Comparison of ENCODE assay signal across 8 cellular contexts in the genomic region with DNA sequence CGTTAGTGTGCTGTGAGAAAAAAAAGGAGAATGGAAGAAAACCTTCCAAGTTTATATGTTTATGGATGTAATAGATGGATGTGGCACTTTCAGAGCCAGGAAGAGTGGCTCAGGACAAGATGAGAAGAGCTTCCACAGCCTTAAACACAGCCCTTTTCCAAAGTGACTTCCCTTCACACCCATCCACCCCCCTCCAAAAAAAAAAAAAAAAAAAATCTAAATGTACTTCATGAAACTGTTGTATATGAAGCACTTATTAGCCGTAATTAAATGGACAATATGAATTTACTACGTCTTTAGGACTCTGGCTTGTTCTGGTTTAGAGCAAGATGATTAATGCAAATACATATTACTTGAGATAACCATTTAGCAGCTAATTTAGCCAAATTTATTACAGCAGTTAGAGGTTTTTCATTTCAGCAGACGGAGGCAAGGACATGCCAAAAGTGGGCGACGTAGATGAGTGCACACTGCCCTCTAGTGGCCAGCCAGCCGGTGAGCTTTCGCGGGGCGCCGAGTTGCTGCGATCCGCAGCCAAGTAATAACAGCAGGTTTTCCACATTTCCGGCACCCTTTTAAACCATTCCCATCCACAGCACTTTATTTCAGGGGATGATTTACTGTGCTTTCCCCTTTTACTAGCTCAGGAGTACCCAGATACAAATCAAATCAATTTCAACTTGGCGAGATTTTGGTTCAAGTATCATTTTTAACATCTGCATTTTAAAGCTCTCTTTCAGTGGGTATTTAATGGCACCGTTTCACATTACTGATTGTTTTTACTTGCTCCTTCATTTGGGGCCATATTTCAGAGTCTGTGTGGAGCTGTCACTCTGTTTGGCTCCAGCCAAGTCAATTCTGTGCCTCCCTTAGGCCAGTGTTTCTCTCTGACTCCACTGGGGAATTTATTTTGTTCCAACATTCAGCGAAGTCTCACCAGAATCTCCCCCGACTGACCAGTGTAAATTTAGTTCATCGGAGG.
A peak's percentile ranks its signal among the peaks of the same experiment; 100 is the strongest.
DNase-seq lines count a peak whose midpoint lies in the region; ATAC-seq lines count a peak whose summit lies in the region.

No MANE protein-coding gene starts in this region.

- ATAC-seq in GM18502 (IDR thresholded peaks at IDR 0.05; ENCODE audit: poor library complexity, unreplicated experiment) (peak; percentile 70), HG03442 (IDR thresholded peaks at IDR 0.05; ENCODE audit: unreplicated experiment) (peak; percentile 54)
- peak; percentile 80 for ATAC-seq in activated CD8-positive, alpha-beta T cell treated with anti-CD3 and anti-CD28 coated beads, Interleukin-2, amount 10 ng/mL, durations not matched to agents 7 days and 5 days

- H3K27me3 Mint-ChIP-seq in activated CD8-positive, alpha-beta T cell treated with anti-CD3 and anti-CD28 coated beads, Interleukin-2, amount 10 ng/mL, durations not matched to agents 7 days and 5 days (ENCODE audit: low read depth): peaks cover 14% of the 10 kb centered on the region

- H3K36me3 Mint-ChIP-seq in activated CD8-positive, alpha-beta T cell treated with anti-CD3 and anti-CD28 coated beads, Interleukin-2, amount 10 ng/mL, durations not matched to agents 7 days and 5 days (ENCODE audit: low read depth): no peaks in the 10 kb centered on the region

- no peak overlapping the region for H3K27ac Mint-ChIP-seq in activated CD8-positive, alpha-beta T cell treated with anti-CD3 and anti-CD28 coated beads, Interleukin-2, amount 10 ng/mL, durations not matched to agents 7 days and 5 days

- no peak overlapping the region for H3K4me3 Mint-ChIP-seq in activated CD8-positive, alpha-beta T cell treated with anti-CD3 and anti-CD28 coated beads, Interleukin-2, amount 10 ng/mL, durations not matched to agents 7 days and 5 days

- peaks cover 17% of the 10 kb centered on the region for H3K4me1 Mint-ChIP-seq in activated CD8-positive, alpha-beta T cell treated with anti-CD3 and anti-CD28 coated beads, Interleukin-2, amount 10 ng/mL, durations not matched to agents 7 days and 5 days (ENCODE audit: low read depth)

- H3K9me3 Mint-ChIP-seq in activated CD8-positive, alpha-beta T cell treated with anti-CD3 and anti-CD28 coated beads, Interleukin-2, amount 10 ng/mL, durations not matched to agents 7 days and 5 days (ENCODE audit: insufficient read depth): no peaks in the 10 kb centered on the region

- CTCF ChIA-PET in activated CD8-positive, alpha-beta T cell treated with anti-CD3 and anti-CD28 coated beads, Interleukin-2, amount 10 ng/mL, durations not matched to agents 7 days and 5 days (lab: Charles Lee): interaction anchor here (0.6 to 2.2 kb wide), 34 partner anchors 8 to 1867 kb away, joined by 3 to 24 read pairs (median 3); no protein-coding TSS in a partner anchor

- DNase-seq in 8988T: peak; percentile 52
- peak; percentile 79 for DNase-seq in NCI-H69 (lab: John Stamatoyannopoulos, UW)
- peak; percentile 81 for DNase-seq in activated CD8-positive, alpha-beta T cell treated with anti-CD3 and anti-CD28 coated beads, Interleukin-2, amount 10 ng/mL, durations not matched to agents 7 days and 5 days
- peak; percentile 20 for DNase-seq in effector CD8-positive, alpha-beta T cell (lab: John Stamatoyannopoulos, UW)
- peak; percentile 90 for DNase-seq in medulla oblongata (ENCODE audit: extremely low spot score)
- DNase-seq in stimulated activated CD8-positive, alpha-beta memory T cell treated with anti-CD3 and anti-CD28 coated beads, Interleukin-12 subunit alpha, Interleukin-12 subunit beta, amount 100 ng/mL, for 1 hour (ENCODE audit: low read depth): peak; percentile 39

- POLR2A ChIA-PET in activated CD8-positive, alpha-beta T cell treated with anti-CD3 and anti-CD28 coated beads, Interleukin-2, amount 10 ng/mL, durations not matched to agents 7 days and 5 days (lab: Charles Lee): no interaction called here

Comparison
In these comparisons a context has a peak if more than half of its experiments do, and no peak if none do; other contexts are left out.
1. Peak in every context shown above with its lines: DNase-seq and ATAC-seq.
2. DNase-seq: peak in every context shown above with its lines; median percentile 90 in medulla oblongata; 81 in activated CD8-positive, alpha-beta T cell treated with anti-CD3 and anti-CD28 coated beads, Interleukin-2, amount 10 ng/mL, durations not matched to agents 7 days and 5 days; 79 in NCI-H69; 52 in 8988T; 39 in stimulated activated CD8-positive, alpha-beta memory T cell treated with anti-CD3 and anti-CD28 coated beads, Interleukin-12 subunit alpha, Interleukin-12 subunit beta, amount 100 ng/mL, for 1 hour; 20 in effector CD8-positive, alpha-beta T cell.